14 cellular contexts compared by ENCODE assay signal in the genomic region with DNA sequence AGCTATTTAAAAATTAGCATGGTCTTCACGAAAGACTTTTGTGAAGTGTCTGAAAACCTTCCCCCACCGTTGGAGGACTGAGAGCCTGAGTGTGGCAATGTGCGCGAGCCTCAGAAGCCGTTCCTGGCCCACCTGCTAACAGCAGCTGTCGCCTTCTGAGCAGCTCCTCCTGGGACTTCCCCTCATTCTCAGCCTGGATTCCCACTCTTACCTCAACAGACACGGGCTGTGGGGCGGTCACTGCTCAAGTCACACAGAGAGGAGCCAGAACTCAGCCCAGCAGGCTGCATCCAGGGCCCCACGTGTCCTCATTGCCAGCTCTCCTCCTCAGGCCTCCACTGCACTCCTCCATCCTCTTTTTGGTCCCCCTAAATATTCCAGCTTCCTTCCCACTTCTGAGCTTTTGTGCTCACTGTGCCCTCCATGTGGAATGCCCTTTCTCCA. TPM values are rescaled to one million over a fixed set of nuclear protein-coding genes. Genes with fewer than 3 reads are reported as not detected.
DNase-seq lines count a peak whose midpoint lies in the region; ATAC-seq and TF ChIP-seq lines count a peak whose summit lies in the region.
"Had no signal": no experiment of that assay in that cellular context is flagged by ENCODE, and none has a peak within 500 bp of the region (broad histone marks: within the 10 kb centered on the region; RNA-seq: fewer than 3 reads in every experiment).

No MANE protein-coding gene starts in this region.

- H3K36me3 Mint-ChIP-seq in activated naive CD8-positive, alpha-beta T cell treated with anti-CD3 and anti-CD28 coated beads for 36 hours, result peaks cover 3% of the 10 kb centered on the region

- BruUV-seq in PC-9 (replicated peaks; lab: Mats Ljungman, UMichigan) (no TSS peak), A673 (replicated peaks; lab: Mats Ljungman, UMichigan) (no TSS peak)

- H4K20me1 ChIP-seq in PC-9 (ENCODE audit: insufficient read depth), result no peaks in the 10 kb centered on the region

- no peak overlapping the region for H3K27ac ChIP-seq in WERI-Rb-1
- H3K27ac ChIP-seq in PC-9, result no peak overlapping the region
- H3K27ac ChIP-seq in A673 (ENCODE audit: low read depth, low read length, poor library complexity, severe bottlenecking), result no peak overlapping the region
- H3K27ac ChIP-seq in vagina, result no peak overlapping the region
- H3K27ac ChIP-seq: hepatocyte had no signal

- H3K9me3 ChIP-seq in WERI-Rb-1 (ENCODE audit: severe bottlenecking) (peaks cover 3% of the 10 kb centered on the region), PC-9 (ENCODE audit: insufficient read depth, low read depth) (no peaks in the 10 kb centered on the region), A673 (ENCODE audit: low read depth, low read length, poor library complexity, severe bottlenecking) (no peaks in the 10 kb centered on the region), vagina (no peaks in the 10 kb centered on the region)

- H3K36me3 ChIP-seq in WERI-Rb-1 (no peaks in the 10 kb centered on the region), PC-9 (ENCODE audit: low read depth) (no peaks in the 10 kb centered on the region), A673 (ENCODE audit: insufficient read depth, low read length, poor library complexity, severe bottlenecking) (no peaks in the 10 kb centered on the region), vagina (no peaks in the 10 kb centered on the region)

- TF ChIP-seq CTCF in GM10266 (IDR thresholded peaks at IDR 0.05; ENCODE audit: control insufficient read depth, insufficient read depth, low read depth, missing control alignments) (no peak), WERI-Rb-1 (IDR thresholded peaks at IDR 0.05; ENCODE audit: low read depth, low read length) (no peak), PC-9 (conservative IDR thresholded peaks at IDR 0.05) (no peak), A673 (conservative IDR thresholded peaks at IDR 0.05; ENCODE audit: low read depth, low read length) (no peak), vagina (IDR thresholded peaks at IDR 0.05) (no peak)

- DNase-seq in GM10266 (ENCODE audit: extremely low spot score), result peak; percentile 49
- DNase-seq in WERI-Rb-1, result peak; percentile 28
- DNase-seq in PC-9, result no peak
- DNase-seq in A673 (ENCODE audit: low spot score), result no peak
- DNase-seq in vagina (ENCODE audit: extremely low spot score in 2 of 2), result no peak
- DNase-seq in activated naive CD8-positive, alpha-beta T cell treated with anti-CD3 and anti-CD28 coated beads for 36 hours, result no peak
- DNase-seq: activated CD4-positive, alpha-beta memory T cell treated with anti-CD3 and anti-CD28 coated beads, Interleukin-2, amount 10 ng/mL, durations not matched to agents 7 days and 5 days; effector memory CD8-positive, alpha-beta T cell; mammary epithelial cell; NCI-H69 had no signal

- peaks cover 14% of the 10 kb centered on the region for H3K27me3 Mint-ChIP-seq in activated naive CD8-positive, alpha-beta T cell treated with anti-CD3 and anti-CD28 coated beads for 36 hours

- POLR2A ChIA-PET in PC-9 (lab: Charles Lee; ENCODE audit: unreplicated experiment) (no interaction called here), A673 (lab: Charles Lee; ENCODE audit: low non-redundant PET) (no interaction called here)

- H3K9me2 ChIP-seq in PC-9 (ENCODE audit: insufficient read depth), result no peaks in the 10 kb centered on the region

- H3K27me3 ChIP-seq in WERI-Rb-1 (ENCODE audit: insufficient read depth, low read depth, severe bottlenecking) (no peaks in the 10 kb centered on the region), PC-9 (ENCODE audit: insufficient read depth, low read depth) (no peaks in the 10 kb centered on the region), A673 (replicated peaks; ENCODE audit: insufficient read depth, low read depth, low read length, poor library complexity) (no peaks in the 10 kb centered on the region), vagina (no peaks in the 10 kb centered on the region)
- H3K27me3 ChIP-seq: hepatocyte had no signal

- H3K4me1 Mint-ChIP-seq in activated naive CD8-positive, alpha-beta T cell treated with anti-CD3 and anti-CD28 coated beads for 36 hours, result peaks cover 12% of the 10 kb centered on the region

- intact Hi-C loops in PC-9 (cut with micrococcal nuclease; ENCODE audit: unreplicated experiment) (no loop called here), A673 (cut with micrococcal nuclease; ENCODE audit: unreplicated experiment) (no loop called here), vagina (cut with DNase I) (no loop called here)

- H3K79me2 ChIP-seq in PC-9 (ENCODE audit: low read depth), result no peaks in the 10 kb centered on the region
- H3K79me2 ChIP-seq: hepatocyte had no signal

- no peak for TF ChIP-seq POLR2A in vagina (IDR thresholded peaks at IDR 0.05)

- ATAC-seq in GM19463 (IDR thresholded peaks at IDR 0.05; ENCODE audit: unreplicated experiment), result peak; percentile 77
- ATAC-seq in HG03039 (IDR thresholded peaks at IDR 0.05; ENCODE audit: unreplicated experiment), result peak; percentile 78
- ATAC-seq: effector memory CD8-positive, alpha-beta T cell had no signal

- no peak overlapping the region for H3K27ac Mint-ChIP-seq in activated naive CD8-positive, alpha-beta T cell treated with anti-CD3 and anti-CD28 coated beads for 36 hours
- H3K27ac Mint-ChIP-seq: activated CD4-positive, alpha-beta memory T cell treated with anti-CD3 and anti-CD28 coated beads, Interleukin-2, amount 10 ng/mL, durations not matched to agents 7 days and 5 days; effector memory CD8-positive, alpha-beta T cell had no signal

- H3K4me3 ChIP-seq in WERI-Rb-1 (ENCODE audit: low read depth, low read length) (no peak overlapping the region), PC-9 (no peak overlapping the region), A673 (ENCODE audit: low read depth, low read length, poor library complexity, severe bottlenecking) (no peak overlapping the region), vagina (no peak overlapping the region)
- H3K4me3 ChIP-seq: hepatocyte had no signal

- peaks cover 10% of the 10 kb centered on the region for H3K9me3 Mint-ChIP-seq in activated naive CD8-positive, alpha-beta T cell treated with anti-CD3 and anti-CD28 coated beads for 36 hours
- H3K9me3 Mint-ChIP-seq: activated CD4-positive, alpha-beta memory T cell treated with anti-CD3 and anti-CD28 coated beads, Interleukin-2, amount 10 ng/mL, durations not matched to agents 7 days and 5 days; effector memory CD8-positive, alpha-beta T cell had no signal

- CTCF ChIA-PET in PC-9 (lab: Charles Lee) (no interaction called here), A673 (lab: Charles Lee) (no interaction called here)

- H3K4me1 ChIP-seq in PC-9 (replicated peaks; ENCODE audit: insufficient read depth) (peaks cover 17% of the 10 kb centered on the region), A673 (ENCODE audit: insufficient read depth, low read length, poor library complexity, severe bottlenecking) (no peaks in the 10 kb centered on the region), vagina (peaks cover 33% of the 10 kb centered on the region)

- H2AFZ ChIP-seq in PC-9, result no peak overlapping the region
- H2AFZ ChIP-seq: hepatocyte had no signal

- H3K4me3 Mint-ChIP-seq in activated naive CD8-positive, alpha-beta T cell treated with anti-CD3 and anti-CD28 coated beads for 36 hours, result no peak overlapping the region
- H3K4me3 Mint-ChIP-seq: activated CD4-positive, alpha-beta memory T cell treated with anti-CD3 and anti-CD28 coated beads, Interleukin-2, amount 10 ng/mL, durations not matched to agents 7 days and 5 days; effector memory CD8-positive, alpha-beta T cell had no signal

- H3K4me2 ChIP-seq in PC-9, result no peak overlapping the region
- H3K4me2 ChIP-seq: hepatocyte had no signal

- H3F3A ChIP-seq in PC-9 (ENCODE audit: insufficient read depth, low read depth), result peaks cover 18% of the 10 kb centered on the region

RNA-seq across cellular contexts. Expression of a gene that starts 7.8 kb away (rescaled TPM):
- total RNA-seq in PC-9 (2021) (not detected in 2 replicates), A673 (2021) (not detected in 2 replicates), vagina (13.3 TPM)
- not detected for total RNA-seq in activated naive CD8-positive, alpha-beta T cell treated with anti-CD3 and anti-CD28 coated beads for 36 hours
- total RNA-seq: activated CD4-positive, alpha-beta memory T cell treated with anti-CD3 and anti-CD28 coated beads, Interleukin-2, amount 10 ng/mL, durations not matched to agents 7 days and 5 days; mammary epithelial cell; renal cortical epithelial cell had no signal

RNA-seq across cellular contexts. Expression of a gene that starts 34.7 kb away (rescaled TPM):
- total RNA-seq in PC-9 (2021) (6.5 and 6.7 TPM in 2 replicates), A673 (2021) (154 and 155 TPM in 2 replicates), vagina (18.9 TPM)
- total RNA-seq in activated naive CD8-positive, alpha-beta T cell treated with anti-CD3 and anti-CD28 coated beads for 36 hours, result 1 to 10 TPM; 6.0 to 6.4 TPM

Comparison
In these comparisons a context has a peak if more than half of its experiments do, and no peak if none do; other contexts are left out.
1. DNase-seq: peak in GM10266 (single experiment) and WERI-Rb-1 (single experiment); none in PC-9 (0 of 2), A673 (single experiment), vagina (0 of 2) and activated naive CD8-positive, alpha-beta T cell treated with anti-CD3 and anti-CD28 coated beads for 36 hours (single experiment).